Comparison of ENCODE assay signal across 26 cellular contexts in genomic region chr14:23130875-23131274, GRCh38. TPM values are rescaled to one million over a fixed set of nuclear protein-coding genes. Genes with fewer than 3 reads are reported as not detected.
DNase-seq lines count a peak whose midpoint lies in the region; ATAC-seq, FAIRE-seq and TF ChIP-seq lines count a peak whose summit lies in the region.
"Had no signal": no experiment of that assay in that cellular context is flagged by ENCODE, and none has a peak within 500 bp of the region (broad histone marks: within the 10 kb centered on the region; RNA-seq: fewer than 3 reads in every experiment).

No MANE protein-coding gene starts in this region.

- H3K4me2 ChIP-seq in HepG2 (ENCODE audit: low read depth, low read length) (no peak overlapping the region), OCI-LY7 (ENCODE audit: low read length) (no peak overlapping the region)
- H3K4me2 ChIP-seq: smooth muscle cell had no signal

- no peak overlapping the region for H3K4me3 Mint-ChIP-seq in CD8-positive, alpha-beta memory T cell
- H3K4me3 Mint-ChIP-seq: H9, mesothelial cell of epicardium, nephron had no signal

- H3K4me3 ChIP-seq in right lobe of liver: no peak overlapping the region
- H3K4me3 ChIP-seq in HepG2 (replicated peaks in 1 of 3; ENCODE audit: insufficient read depth in 1 of 3, low read depth in 2 of 3, low read length in 3 of 3): no peak overlapping the region
- no peak overlapping the region for H3K4me3 ChIP-seq in lower lobe of right lung
- no peak overlapping the region for H3K4me3 ChIP-seq in upper lobe of right lung
- H3K4me3 ChIP-seq in CD8-positive, alpha-beta memory T cell (ENCODE audit: low read length): no peak overlapping the region
- H3K4me3 ChIP-seq in OCI-LY7 (ENCODE audit: low read depth, low read length, poor library complexity, severe bottlenecking): no peak overlapping the region
- H3K4me3 ChIP-seq: body of pancreas, esophagus squamous epithelium, smooth muscle cell had no signal

- no peak for FAIRE-seq in HepG2 (lab: Jason Lieb, UNC)

- peaks cover 0 to 7% (median 1%) of the 10 kb centered on the region in 3 donors for H3K4me1 Mint-ChIP-seq in CD8-positive, alpha-beta memory T cell
- H3K4me1 Mint-ChIP-seq: mesothelial cell of epicardium, nephron had no signal

- no peaks in the 10 kb centered on the region for H3K36me3 Mint-ChIP-seq in CD8-positive, alpha-beta memory T cell

- POLR2A ChIA-PET in HepG2 (lab: Yijun Ruan, JAX) (no interaction called here), OCI-LY7 (lab: Charles Lee) (no interaction called here)
- POLR2A ChIA-PET in CD8-positive, alpha-beta memory T cell (lab: Charles Lee): no interaction called here

- H3K79me2 ChIP-seq in HepG2 (ENCODE audit: insufficient read depth, low read length) (no peaks in the 10 kb centered on the region), OCI-LY7 (ENCODE audit: insufficient read depth, low read depth, low read length) (no peaks in the 10 kb centered on the region)

- intact Hi-C loops in right lobe of liver (cut with DNase I): no loop called here
- intact Hi-C loops in HepG2 (cut with micrococcal nuclease; ENCODE audit: unreplicated experiment): no loop called here
- intact Hi-C loops in lower lobe of right lung (cut with DNase I): no loop called here
- intact Hi-C loops in upper lobe of right lung (cut with DNase I): no loop called here
- intact Hi-C loops in OCI-LY7 (cut with micrococcal nuclease; ENCODE audit: unreplicated experiment): no loop called here

- no peaks in the 10 kb centered on the region for H3K9me3 ChIP-seq in right lobe of liver
- H3K9me3 ChIP-seq in HepG2 (ENCODE audit: low read length): no peaks in the 10 kb centered on the region
- H3K9me3 ChIP-seq in lower lobe of right lung: no peaks in the 10 kb centered on the region
- H3K9me3 ChIP-seq in upper lobe of right lung: no peaks in the 10 kb centered on the region
- H3K9me3 ChIP-seq in CD8-positive, alpha-beta memory T cell (ENCODE audit: low read length): no peaks in the 10 kb centered on the region
- H3K9me3 ChIP-seq in OCI-LY7 (ENCODE audit: low read length): no peaks in the 10 kb centered on the region
- H3K9me3 ChIP-seq: body of pancreas, esophagus squamous epithelium had no signal

- H3K27me3 ChIP-seq in right lobe of liver (no peaks in the 10 kb centered on the region), HepG2 (ENCODE audit: control insufficient read depth in 1 of 2, insufficient read depth in 2 of 2, low read length in 2 of 2) (peaks cover 22 to 60% of the 10 kb centered on the region in 2 experiments), lower lobe of right lung (ENCODE audit: low read depth) (no peaks in the 10 kb centered on the region), upper lobe of right lung (no peaks in the 10 kb centered on the region)
- H3K27me3 ChIP-seq in CD8-positive, alpha-beta memory T cell (ENCODE audit: insufficient read depth, low read length, poor library complexity, severe bottlenecking): no peaks in the 10 kb centered on the region
- H3K27me3 ChIP-seq: body of pancreas, esophagus squamous epithelium had no signal

- in situ Hi-C loops in HepG2 (cut with HindIII; ENCODE audit: extremely low pct_ligation_motif_present, low pct_unique_long_range_greater_than_20kb): no loop called here

- H3K4me1 ChIP-seq in right lobe of liver (no peaks in the 10 kb centered on the region), HepG2 (ENCODE audit: insufficient read depth, low read length) (no peaks in the 10 kb centered on the region), lower lobe of right lung (no peaks in the 10 kb centered on the region), upper lobe of right lung (peaks cover 4% of the 10 kb centered on the region), OCI-LY7 (ENCODE audit: insufficient read depth, low read length, poor library complexity, severe bottlenecking) (peaks cover 6% of the 10 kb centered on the region)
- no peaks in the 10 kb centered on the region for H3K4me1 ChIP-seq in CD8-positive, alpha-beta memory T cell (ENCODE audit: insufficient read depth, low read length)
- H3K4me1 ChIP-seq: body of pancreas had no signal

- BruUV-seq in HepG2 (replicated peaks; lab: Mats Ljungman, UMichigan) (no TSS peak), OCI-LY7 (replicated peaks; lab: Mats Ljungman, UMichigan) (no TSS peak)

- no peak for TF ChIP-seq EP300 in HepG2 (IDR thresholded peaks at IDR 0.05; ENCODE audit: low read depth in 2 of 2, low read length in 2 of 2)
- no peak for TF ChIP-seq EP300 in HepG2 (CRISPR knock-in tag; IDR thresholded peaks at IDR 0.05; ENCODE audit: borderline replicate concordance)

- ATAC-seq in right lobe of liver (peak in 3 of 4 donors; percentile 33 to 51 (median 50)), HepG2 (no peak), lower lobe of right lung (peak in 1 of 2 donors; percentile 48), upper lobe of right lung (peak; percentile 54)
- ATAC-seq: body of pancreas had no signal

- no peaks in the 10 kb centered on the region for H3K36me3 ChIP-seq in right lobe of liver
- no peaks in the 10 kb centered on the region for H3K36me3 ChIP-seq in HepG2 (replicated peaks in 1 of 2; ENCODE audit: control insufficient read depth in 1 of 2, insufficient read depth in 2 of 2, low read length in 2 of 2)
- peaks cover 28% of the 10 kb centered on the region for H3K36me3 ChIP-seq in lower lobe of right lung
- H3K36me3 ChIP-seq in upper lobe of right lung: peaks cover 21% of the 10 kb centered on the region
- H3K36me3 ChIP-seq in CD8-positive, alpha-beta memory T cell (ENCODE audit: insufficient read depth, low read length): no peaks in the 10 kb centered on the region
- no peaks in the 10 kb centered on the region for H3K36me3 ChIP-seq in OCI-LY7 (ENCODE audit: insufficient read depth, low read length)

- no peak overlapping the region for H3K27ac Mint-ChIP-seq in CD8-positive, alpha-beta memory T cell
- H3K27ac Mint-ChIP-seq: mesothelial cell of epicardium, nephron had no signal

- H3K9ac ChIP-seq in HepG2 (ENCODE audit: insufficient read depth, low read depth, low read length): no peak overlapping the region

- H3K27ac ChIP-seq in right lobe of liver (no peak overlapping the region), HepG2 (ENCODE audit: extremely low read length, insufficient read depth, low read length) (no peak overlapping the region), VCaP (peak overlapping the region; percentile 54), lower lobe of right lung (no peak overlapping the region), upper lobe of right lung (no peak overlapping the region), OCI-LY7 (ENCODE audit: low read depth, low read length, poor library complexity, severe bottlenecking) (no peak overlapping the region)
- no peak overlapping the region for H3K27ac ChIP-seq in CD8-positive, alpha-beta memory T cell (ENCODE audit: low read depth, low read length)
- H3K27ac ChIP-seq: body of pancreas had no signal

- no peaks in the 10 kb centered on the region for H3K9me2 ChIP-seq in OCI-LY7 (ENCODE audit: insufficient read depth, low read length)

- H3K27me3 Mint-ChIP-seq in CD8-positive, alpha-beta memory T cell: peaks cover 9 to 16% of the 10 kb centered on the region in 2 donors

- H2AFZ ChIP-seq in HepG2 (ENCODE audit: low read length) (no peak overlapping the region), OCI-LY7 (ENCODE audit: low read length) (no peak overlapping the region)

- CTCF ChIA-PET in HepG2 (lab: Yijun Ruan, JAX; ENCODE audit: low intra/inter-chr PET ratio, low total read pairs) (no interaction called here), OCI-LY7 (lab: Charles Lee; ENCODE audit: unreplicated experiment) (interaction anchor here (2.1 kb wide), 1 partner anchor 10 kb away, joined by 8 read pairs; no protein-coding TSS in a partner anchor)
- CTCF ChIA-PET in CD8-positive, alpha-beta memory T cell (lab: Charles Lee): interaction anchor here (3.8 kb wide), 1 partner anchor 10 kb away, joined by 19 read pairs; no protein-coding TSS in a partner anchor

- no peaks in the 10 kb centered on the region for H3K9me3 Mint-ChIP-seq in CD8-positive, alpha-beta memory T cell
- H3K9me3 Mint-ChIP-seq: H9, mesothelial cell of epicardium, nephron had no signal

- TF ChIP-seq CTCF in right lobe of liver (IDR thresholded peaks at IDR 0.05) (no peak), HepG2 (CRISPR knock-in tag; IDR thresholded peaks at IDR 0.05) (no peak), VCaP (conservative IDR thresholded peaks at IDR 0.05) (no peak), lower lobe of right lung (IDR thresholded peaks at IDR 0.05) (no peak), upper lobe of right lung (IDR thresholded peaks at IDR 0.05) (no peak), OCI-LY7 (conservative IDR thresholded peaks at IDR 0.05; ENCODE audit: low read length) (no peak)

- no peak for TF ChIP-seq RAD21 in HepG2 (CRISPR knock-in tag; IDR thresholded peaks at IDR 0.05)

- no peaks in the 10 kb centered on the region for H4K20me1 ChIP-seq in HepG2 (ENCODE audit: insufficient read depth, low read length)
- no peaks in the 10 kb centered on the region for H4K20me1 ChIP-seq in OCI-LY7 (ENCODE audit: insufficient read depth, low read length)

- 25% methylated on average over 3 of the region's 3 CpGs for WGBS in right lobe of liver (ENCODE audit: insufficient coverage, low coverage, low lambda C conversion rate, missing lambda C conversion rate)
- 2% methylated on average over 3 of the region's 3 CpGs for WGBS in HepG2 (ENCODE audit: low lambda C conversion rate)

- TF ChIP-seq POLR2A in right lobe of liver (IDR thresholded peaks at IDR 0.05) (no peak), HepG2 (IDR thresholded peaks at IDR 0.05; ENCODE audit: insufficient read depth in 1 of 2, low read depth in 2 of 2, low read length in 2 of 2) (no peak)

- DNase-seq in right lobe of liver (peak in 1 of 3 donors; percentile 44), HepG2 (ENCODE audit: low spot score) (no peak), lower lobe of right lung (peak; percentile 64), upper lobe of right lung (no peak), medulla oblongata (ENCODE audit: extremely low spot score) (no peak), OCI-LY7 (ENCODE audit: low spot score) (no peak)
- DNase-seq in CD8-positive, alpha-beta memory T cell: no peak
- DNase-seq: activated CD4-positive, alpha-beta T cell treated with anti-CD3 and anti-CD28 coated beads, Interleukin-2, amount 50 U/mL, for 1 hour; body of pancreas; DMS153; effector memory CD4-positive, alpha-beta T cell; esophagus squamous epithelium; GDM1; H9; NCI-H146; NCI-H526 treated with DMSO at 0.1 percent for 48 hours; SHP77; stimulated activated CD4-positive, alpha-beta T cell treated with anti-CD3 and anti-CD28 coated beads, Interleukin-4, amount 100 ng/mL, for 1 hour; stimulated activated naive CD4-positive, alpha-beta T cell treated with Interleukin-2 at 50 U/mL for 16 hours; T-helper 1 cell had no signal

RNA-seq across cellular contexts. Expression of gene CEBPE, which starts 11.8 kb away (rescaled TPM):
- total RNA-seq in right lobe of liver (under 1 TPM in 2 of 6 experiments, not detected in 4; 0.13 to 0.18 TPM), HepG2 (2016; rRNA removed; fragmentation: Illumina TruSeq; extraction: Trizol) (0.11 TPM in 1 of 2 replicates, not detected in the other), lower lobe of right lung (0.32 TPM), upper lobe of right lung (not detected), OCI-LY7 (2022) (2.2 and 2.3 TPM in 2 replicates)
- not detected in 2 replicates for total RNA-seq in HepG2 (2016; cell fraction: cytosol; rRNA removed; fragmentation: Illumina TruSeq; extraction: Trizol; ENCODE audit: low read depth)
- total RNA-seq in HepG2 (2016; cell fraction: insoluble cytoplasmic fraction; rRNA removed; fragmentation: Illumina TruSeq; extraction: Trizol): 0.12 TPM in 1 of 2 replicates, not detected in the other
- total RNA-seq in HepG2 (2016; cell fraction: membrane; rRNA removed; fragmentation: Illumina TruSeq; extraction: Trizol): 0.17 TPM in 1 of 2 replicates, not detected in the other
- not detected in 2 replicates for total RNA-seq in HepG2 (2016; cell fraction: nucleus; rRNA removed; fragmentation: Illumina TruSeq; extraction: Trizol)
- 0.09 and 0.10 TPM in 2 replicates for polyA plus RNA-seq in HepG2 (2011; rRNA removed)
- polyA plus RNA-seq in HepG2 (2011; cell fraction: cytosol; rRNA removed): 0.10 and 0.13 TPM in 2 replicates
- polyA plus RNA-seq in HepG2 (2011; cell fraction: nucleus; rRNA removed): 0.10 TPM in 1 of 2 replicates, not detected in the other
- 0.09 TPM in 1 of 2 replicates, not detected in the other for polyA plus RNA-seq in HepG2 (2012)
- polyA plus RNA-seq in HepG2 (2016; cell fraction: cytosol; fragmentation: Illumina TruSeq; extraction: Trizol; ENCODE audit: low read depth): not detected in 2 replicates
- not detected in 2 replicates for polyA plus RNA-seq in HepG2 (2016; cell fraction: insoluble cytoplasmic fraction; fragmentation: Illumina TruSeq; extraction: Trizol; ENCODE audit: low read depth)
- polyA plus RNA-seq in HepG2 (2016; cell fraction: membrane; fragmentation: Illumina TruSeq; extraction: Trizol; ENCODE audit: low read depth): not detected in 2 replicates
- not detected in 2 replicates for polyA plus RNA-seq in HepG2 (2016; cell fraction: nucleus; fragmentation: Illumina TruSeq; extraction: Trizol; ENCODE audit: insufficient read depth, low read depth)
- polyA minus RNA-seq in HepG2 (2011; rRNA and poly(A)+ RNA removed; ENCODE audit: low replicate concordance): 0.08 and 0.14 TPM in 2 replicates
- polyA minus RNA-seq in HepG2 (2011; cell fraction: cytosol; rRNA and poly(A)+ RNA removed): not detected in 2 replicates
- not detected in 2 replicates for polyA minus RNA-seq in HepG2 (2011; cell fraction: nucleus; rRNA and poly(A)+ RNA removed)
- total RNA-seq in CD8-positive, alpha-beta memory T cell: under 1 TPM; 0.16 to 0.22 TPM
- polyA plus RNA-seq in CD8-positive, alpha-beta memory T cell: not detected
- total RNA-seq in OCI-LY7 (2014; rRNA removed; shearing (Covaris generic)): 0.67 and 1.1 TPM in 2 replicates
- total RNA-seq: body of pancreas, esophagus squamous epithelium, H9, kidney epithelial cell, mesothelial cell of epicardium, smooth muscle cell had no signal
- polyA plus RNA-seq: AG04450, smooth muscle cell had no signal

RNA-seq across cellular contexts. Expression of gene CIROP, which starts 26.1 kb away (rescaled TPM):
- total RNA-seq in right lobe of liver (not detected), HepG2 (2016; rRNA removed; fragmentation: Illumina TruSeq; extraction: Trizol) (not detected in 2 replicates), lower lobe of right lung (not detected), upper lobe of right lung (not detected), OCI-LY7 (2022) (not detected in 2 replicates)
- not detected in 2 replicates for total RNA-seq in HepG2 (2016; cell fraction: cytosol; rRNA removed; fragmentation: Illumina TruSeq; extraction: Trizol; ENCODE audit: low read depth)
- total RNA-seq in HepG2 (2016; cell fraction: insoluble cytoplasmic fraction; rRNA removed; fragmentation: Illumina TruSeq; extraction: Trizol): not detected in 2 replicates
- total RNA-seq in HepG2 (2016; cell fraction: membrane; rRNA removed; fragmentation: Illumina TruSeq; extraction: Trizol): not detected in 2 replicates
- total RNA-seq in HepG2 (2016; cell fraction: nucleus; rRNA removed; fragmentation: Illumina TruSeq; extraction: Trizol): not detected in 2 replicates
- polyA plus RNA-seq in HepG2 (2011; rRNA removed): 0.07 and 0.14 TPM in 2 replicates
- 0.05 and 0.14 TPM in 2 replicates for polyA plus RNA-seq in HepG2 (2011; cell fraction: cytosol; rRNA removed)
- polyA plus RNA-seq in HepG2 (2011; cell fraction: nucleus; rRNA removed): 0.18 and 0.59 TPM in 2 replicates
- polyA plus RNA-seq in HepG2 (2012): 0.05 and 0.12 TPM in 2 replicates
- polyA plus RNA-seq in HepG2 (2016; cell fraction: cytosol; fragmentation: Illumina TruSeq; extraction: Trizol; ENCODE audit: low read depth): not detected in 2 replicates
- not detected in 2 replicates for polyA plus RNA-seq in HepG2 (2016; cell fraction: insoluble cytoplasmic fraction; fragmentation: Illumina TruSeq; extraction: Trizol; ENCODE audit: low read depth)
- polyA plus RNA-seq in HepG2 (2016; cell fraction: membrane; fragmentation: Illumina TruSeq; extraction: Trizol; ENCODE audit: low read depth): not detected in 2 replicates
- not detected in 2 replicates for polyA plus RNA-seq in HepG2 (2016; cell fraction: nucleus; fragmentation: Illumina TruSeq; extraction: Trizol; ENCODE audit: insufficient read depth, low read depth)
- 0.12 TPM in 1 of 2 replicates, not detected in the other for polyA minus RNA-seq in HepG2 (2011; rRNA and poly(A)+ RNA removed; ENCODE audit: low replicate concordance)
- polyA minus RNA-seq in HepG2 (2011; cell fraction: cytosol; rRNA and poly(A)+ RNA removed): not detected in 2 replicates
- not detected in 2 replicates for polyA minus RNA-seq in HepG2 (2011; cell fraction: nucleus; rRNA and poly(A)+ RNA removed)
- total RNA-seq in CD8-positive, alpha-beta memory T cell: not detected
- polyA plus RNA-seq in CD8-positive, alpha-beta memory T cell: not detected
- not detected in 2 replicates for total RNA-seq in OCI-LY7 (2014; rRNA removed; shearing (Covaris generic))
- total RNA-seq: body of pancreas, H9, kidney epithelial cell, mesothelial cell of epicardium, smooth muscle cell had no signal
- polyA plus RNA-seq: smooth muscle cell had no signal

RNA-seq across cellular contexts. Expression of gene C14orf119, which starts 35.6 kb away (rescaled TPM):
- total RNA-seq in right lobe of liver (10 to 100 TPM; 10.7 to 22.6 (median 14.1) TPM), HepG2 (2016; rRNA removed; fragmentation: Illumina TruSeq; extraction: Trizol) (206 and 299 TPM in 2 replicates), lower lobe of right lung (53.3 TPM), upper lobe of right lung (55.3 TPM), OCI-LY7 (2022) (37.0 and 42.4 TPM in 2 replicates)
- total RNA-seq in HepG2 (2016; cell fraction: cytosol; rRNA removed; fragmentation: Illumina TruSeq; extraction: Trizol; ENCODE audit: low read depth): 51.0 and 54.6 TPM in 2 replicates
- 204 and 326 TPM in 2 replicates for total RNA-seq in HepG2 (2016; cell fraction: insoluble cytoplasmic fraction; rRNA removed; fragmentation: Illumina TruSeq; extraction: Trizol)
- 66.2 and 72.9 TPM in 2 replicates for total RNA-seq in HepG2 (2016; cell fraction: membrane; rRNA removed; fragmentation: Illumina TruSeq; extraction: Trizol)
- total RNA-seq in HepG2 (2016; cell fraction: nucleus; rRNA removed; fragmentation: Illumina TruSeq; extraction: Trizol): 67.0 and 72.0 TPM in 2 replicates
- polyA plus RNA-seq in HepG2 (2011; rRNA removed): 104 and 117 TPM in 2 replicates
- polyA plus RNA-seq in HepG2 (2011; cell fraction: cytosol; rRNA removed): 125 and 157 TPM in 2 replicates
- polyA plus RNA-seq in HepG2 (2011; cell fraction: nucleus; rRNA removed): 52.9 and 72.4 TPM in 2 replicates
- 79.1 and 104 TPM in 2 replicates for polyA plus RNA-seq in HepG2 (2012)
- polyA plus RNA-seq in HepG2 (2016; cell fraction: cytosol; fragmentation: Illumina TruSeq; extraction: Trizol; ENCODE audit: low read depth): 39.1 and 40.5 TPM in 2 replicates
- 290 and 316 TPM in 2 replicates for polyA plus RNA-seq in HepG2 (2016; cell fraction: insoluble cytoplasmic fraction; fragmentation: Illumina TruSeq; extraction: Trizol; ENCODE audit: low read depth)
- 46.1 and 51.5 TPM in 2 replicates for polyA plus RNA-seq in HepG2 (2016; cell fraction: membrane; fragmentation: Illumina TruSeq; extraction: Trizol; ENCODE audit: low read depth)
- polyA plus RNA-seq in HepG2 (2016; cell fraction: nucleus; fragmentation: Illumina TruSeq; extraction: Trizol; ENCODE audit: insufficient read depth, low read depth): 112 and 120 TPM in 2 replicates
- polyA minus RNA-seq in HepG2 (2011; rRNA and poly(A)+ RNA removed; ENCODE audit: low replicate concordance): 101 and 161 TPM in 2 replicates
- polyA minus RNA-seq in HepG2 (2011; cell fraction: cytosol; rRNA and poly(A)+ RNA removed): 54.7 and 61.1 TPM in 2 replicates
- 24.1 and 38.5 TPM in 2 replicates for polyA minus RNA-seq in HepG2 (2011; cell fraction: nucleus; rRNA and poly(A)+ RNA removed)
- total RNA-seq in CD8-positive, alpha-beta memory T cell: 10 to 100 TPM; 52.5 to 55.6 TPM
- 112 TPM for polyA plus RNA-seq in CD8-positive, alpha-beta memory T cell
- total RNA-seq in OCI-LY7 (2014; rRNA removed; shearing (Covaris generic)): 25.9 and 44.5 TPM in 2 replicates

RNA-seq across cellular contexts. Expression of gene ACIN1, which starts 35.9 kb away (rescaled TPM):
- total RNA-seq in right lobe of liver: 10 to 100 TPM; 40.5 to 66.1 (median 52.9) TPM
- total RNA-seq in HepG2 (2016; rRNA removed; fragmentation: Illumina TruSeq; extraction: Trizol): 102 and 165 TPM in 2 replicates
- 71.3 and 71.5 TPM in 2 replicates for total RNA-seq in HepG2 (2016; cell fraction: cytosol; rRNA removed; fragmentation: Illumina TruSeq; extraction: Trizol; ENCODE audit: low read depth)
- total RNA-seq in HepG2 (2016; cell fraction: insoluble cytoplasmic fraction; rRNA removed; fragmentation: Illumina TruSeq; extraction: Trizol): 79.7 and 163 TPM in 2 replicates
- total RNA-seq in HepG2 (2016; cell fraction: membrane; rRNA removed; fragmentation: Illumina TruSeq; extraction: Trizol): 59.8 and 62.7 TPM in 2 replicates
- total RNA-seq in HepG2 (2016; cell fraction: nucleus; rRNA removed; fragmentation: Illumina TruSeq; extraction: Trizol): 344 and 371 TPM in 2 replicates
- polyA plus RNA-seq in HepG2 (2011; rRNA removed): 183 and 222 TPM in 2 replicates
- polyA plus RNA-seq in HepG2 (2011; cell fraction: cytosol; rRNA removed): 64.2 and 64.8 TPM in 2 replicates
- 997 and 1,030 TPM in 2 replicates for polyA plus RNA-seq in HepG2 (2011; cell fraction: nucleus; rRNA removed)
- polyA plus RNA-seq in HepG2 (2012): 155 and 156 TPM in 2 replicates
- polyA plus RNA-seq in HepG2 (2016; cell fraction: cytosol; fragmentation: Illumina TruSeq; extraction: Trizol; ENCODE audit: low read depth): 17.6 and 21.0 TPM in 2 replicates
- 105 and 132 TPM in 2 replicates for polyA plus RNA-seq in HepG2 (2016; cell fraction: insoluble cytoplasmic fraction; fragmentation: Illumina TruSeq; extraction: Trizol; ENCODE audit: low read depth)
- polyA plus RNA-seq in HepG2 (2016; cell fraction: membrane; fragmentation: Illumina TruSeq; extraction: Trizol; ENCODE audit: low read depth): 29.3 and 37.8 TPM in 2 replicates
- 1,263 and 1,283 TPM in 2 replicates for polyA plus RNA-seq in HepG2 (2016; cell fraction: nucleus; fragmentation: Illumina TruSeq; extraction: Trizol; ENCODE audit: insufficient read depth, low read depth)
- 122 and 152 TPM in 2 replicates for polyA minus RNA-seq in HepG2 (2011; rRNA and poly(A)+ RNA removed; ENCODE audit: low replicate concordance)
- polyA minus RNA-seq in HepG2 (2011; cell fraction: cytosol; rRNA and poly(A)+ RNA removed): 39.4 and 46.3 TPM in 2 replicates
- polyA minus RNA-seq in HepG2 (2011; cell fraction: nucleus; rRNA and poly(A)+ RNA removed): 630 and 693 TPM in 2 replicates
- 163 TPM for total RNA-seq in lower lobe of right lung
- total RNA-seq in upper lobe of right lung: 161 TPM
- 100 to 1,000 TPM; 195 to 198 TPM for total RNA-seq in CD8-positive, alpha-beta memory T cell
- 15.1 TPM for polyA plus RNA-seq in CD8-positive, alpha-beta memory T cell
- 107 and 130 TPM in 2 replicates for total RNA-seq in OCI-LY7 (2014; rRNA removed; shearing (Covaris generic))
- total RNA-seq in OCI-LY7 (2022): 203 and 206 TPM in 2 replicates

RNA-seq across cellular contexts. Expression of gene SLC7A8, which starts 52.6 kb away (rescaled TPM):
- total RNA-seq in right lobe of liver: 10 to 100 TPM in 1 of 6 experiments, 1 to 10 TPM in 5; 3.2 to 10.1 (median 4.4) TPM
- not detected in 2 replicates for total RNA-seq in HepG2 (2016; rRNA removed; fragmentation: Illumina TruSeq; extraction: Trizol)
- not detected in 2 replicates for total RNA-seq in HepG2 (2016; cell fraction: cytosol; rRNA removed; fragmentation: Illumina TruSeq; extraction: Trizol; ENCODE audit: low read depth)
- total RNA-seq in HepG2 (2016; cell fraction: insoluble cytoplasmic fraction; rRNA removed; fragmentation: Illumina TruSeq; extraction: Trizol): not detected in 2 replicates
- not detected in 2 replicates for total RNA-seq in HepG2 (2016; cell fraction: membrane; rRNA removed; fragmentation: Illumina TruSeq; extraction: Trizol)
- not detected in 2 replicates for total RNA-seq in HepG2 (2016; cell fraction: nucleus; rRNA removed; fragmentation: Illumina TruSeq; extraction: Trizol)
- polyA plus RNA-seq in HepG2 (2011; rRNA removed): 0.03 and 0.25 TPM in 2 replicates
- not detected in 2 replicates for polyA plus RNA-seq in HepG2 (2011; cell fraction: cytosol; rRNA removed)
- polyA plus RNA-seq in HepG2 (2011; cell fraction: nucleus; rRNA removed): 0.03 and 0.11 TPM in 2 replicates
- not detected in 2 replicates for polyA plus RNA-seq in HepG2 (2012)
- not detected in 2 replicates for polyA plus RNA-seq in HepG2 (2016; cell fraction: cytosol; fragmentation: Illumina TruSeq; extraction: Trizol; ENCODE audit: low read depth)
- polyA plus RNA-seq in HepG2 (2016; cell fraction: insoluble cytoplasmic fraction; fragmentation: Illumina TruSeq; extraction: Trizol; ENCODE audit: low read depth): not detected in 2 replicates
- not detected in 2 replicates for polyA plus RNA-seq in HepG2 (2016; cell fraction: membrane; fragmentation: Illumina TruSeq; extraction: Trizol; ENCODE audit: low read depth)
- not detected in 2 replicates for polyA plus RNA-seq in HepG2 (2016; cell fraction: nucleus; fragmentation: Illumina TruSeq; extraction: Trizol; ENCODE audit: insufficient read depth, low read depth)
- polyA minus RNA-seq in HepG2 (2011; rRNA and poly(A)+ RNA removed; ENCODE audit: low replicate concordance): 1.4 TPM in 1 of 2 replicates, not detected in the other
- not detected in 2 replicates for polyA minus RNA-seq in HepG2 (2011; cell fraction: cytosol; rRNA and poly(A)+ RNA removed)
- not detected in 2 replicates for polyA minus RNA-seq in HepG2 (2011; cell fraction: nucleus; rRNA and poly(A)+ RNA removed)
- 36.8 TPM for total RNA-seq in lower lobe of right lung
- total RNA-seq in upper lobe of right lung: 49.8 TPM
- total RNA-seq in CD8-positive, alpha-beta memory T cell: 1 to 10 TPM; 1.4 to 2.5 TPM
- polyA plus RNA-seq in CD8-positive, alpha-beta memory T cell: 0.51 TPM
- total RNA-seq in OCI-LY7 (2014; rRNA removed; shearing (Covaris generic)): 0.49 and 4.0 TPM in 2 replicates
- 6.2 and 11.4 TPM in 2 replicates for total RNA-seq in OCI-LY7 (2022)
